20 cellular contexts compared by ENCODE assay signal in genomic region chr14:101405931-101406330, GRCh38.
DNase-seq lines count a peak whose midpoint lies in the region; ATAC-seq, FAIRE-seq and TF ChIP-seq lines count a peak whose summit lies in the region.
"Had no signal": no experiment of that assay in that cellular context is flagged by ENCODE, and none has a peak within 500 bp of the region (broad histone marks: within the 10 kb centered on the region; RNA-seq: fewer than 3 reads in every experiment).

No MANE protein-coding gene starts in this region.

- TF ChIP-seq CTCF in liver (IDR thresholded peaks at IDR 0.05; ENCODE audit: low read depth, low read length, missing input control) (no peak), HepG2 (CRISPR knock-in tag; IDR thresholded peaks at IDR 0.05) (no peak), right lobe of liver (IDR thresholded peaks at IDR 0.05) (no peak)

- H3K36me3 ChIP-seq in liver (ENCODE audit: control insufficient read depth in 4 of 4, insufficient read depth in 3 of 4, low read depth in 1 of 4, low read length in 3 of 4) (no peaks in the 10 kb centered on the region), HepG2 (replicated peaks in 1 of 2; ENCODE audit: control insufficient read depth in 1 of 2, insufficient read depth in 2 of 2, low read length in 2 of 2) (no peaks in the 10 kb centered on the region), right lobe of liver (no peaks in the 10 kb centered on the region), subcutaneous abdominal adipose tissue (ENCODE audit: control insufficient read depth in 5 of 5, insufficient read depth in 5 of 5, low read length in 5 of 5) (no peaks in the 10 kb centered on the region)
- H3K36me3 ChIP-seq: SJCRH30 had no signal

- no peak for FAIRE-seq in HepG2 (lab: Jason Lieb, UNC)
- FAIRE-seq: GM12891, K562 had no signal

- no peak overlapping the region for H3K4me2 ChIP-seq in HepG2 (ENCODE audit: low read depth, low read length)

- H3K9ac ChIP-seq in liver (ENCODE audit: low read depth in 1 of 2, low read length in 2 of 2) (peak overlapping the region in 1 of 2 donors; percentile 41), HepG2 (ENCODE audit: insufficient read depth, low read depth, low read length) (no peak overlapping the region), subcutaneous abdominal adipose tissue (ENCODE audit: low read length in 5 of 5) (peak overlapping the region in 1 of 5 donors; percentile 47)

- POLR2A ChIA-PET in HepG2 (lab: Yijun Ruan, JAX) = no interaction called here

- TF ChIP-seq EP300 in HepG2 (IDR thresholded peaks at IDR 0.05; ENCODE audit: low read depth in 2 of 2, low read length in 2 of 2) (no peak), HepG2 (CRISPR knock-in tag; IDR thresholded peaks at IDR 0.05; ENCODE audit: borderline replicate concordance) (no peak)

- H2AFZ ChIP-seq in HepG2 (ENCODE audit: low read length) = no peak overlapping the region

- TF ChIP-seq RAD21 in liver (IDR thresholded peaks at IDR 0.05) = no peak
- no peak for TF ChIP-seq RAD21 in HepG2 (CRISPR knock-in tag; IDR thresholded peaks at IDR 0.05)

- 74% methylated on average over 6 of the region's 6 CpGs for WGBS in liver
- 8% methylated on average over 3 of the region's 6 CpGs for WGBS in HepG2 (ENCODE audit: low lambda C conversion rate)
- WGBS in right lobe of liver (ENCODE audit: insufficient coverage, low coverage, low lambda C conversion rate, missing lambda C conversion rate) = 66% methylated on average over 6 of the region's 6 CpGs

- CTCF ChIA-PET in HepG2 (lab: Yijun Ruan, JAX; ENCODE audit: low intra/inter-chr PET ratio, low total read pairs) = no interaction called here

- H3K4me3 ChIP-seq in liver (ENCODE audit: low read depth in 1 of 3, low read length in 3 of 3) = peak overlapping the region; percentile 38 to 50 (median 43)
- H3K4me3 ChIP-seq in HepG2 (replicated peaks in 1 of 3; ENCODE audit: insufficient read depth in 1 of 3, low read depth in 2 of 3, low read length in 3 of 3) = no peak overlapping the region
- peak overlapping the region in 2 of 3 donors; percentile 28 to 36 for H3K4me3 ChIP-seq in right lobe of liver
- H3K4me3 ChIP-seq in subcutaneous abdominal adipose tissue (ENCODE audit: low read depth in 1 of 5, low read length in 5 of 5) = peak overlapping the region in 3 of 5 donors; percentile 28 to 37 (median 32)
- H3K4me3 ChIP-seq: K562, SJCRH30 had no signal

- peaks cover 3 to 10% (median 9%) of the 10 kb centered on the region in 4 donors for H3K4me1 ChIP-seq in liver (ENCODE audit: control insufficient read depth in 4 of 4, insufficient read depth in 4 of 4, low read length in 3 of 4)
- H3K4me1 ChIP-seq in HepG2 (ENCODE audit: insufficient read depth, low read length) = 0 out of 2 replicates have a peak, but pooled peaks cover 7% of the 10 kb centered on the region
- peaks cover 0 to 15% (median 7%) of the 10 kb centered on the region in 4 donors for H3K4me1 ChIP-seq in right lobe of liver
- peaks cover 0 to 47% (median 45%) of the 10 kb centered on the region in 5 donors for H3K4me1 ChIP-seq in subcutaneous abdominal adipose tissue (ENCODE audit: control insufficient read depth in 5 of 5, insufficient read depth in 5 of 5, low read length in 5 of 5)
- H3K4me1 ChIP-seq: SJCRH30 had no signal

- H3K79me2 ChIP-seq in HepG2 (ENCODE audit: insufficient read depth, low read length) = no peaks in the 10 kb centered on the region

- no peak for TF ChIP-seq POLR2A in HepG2 (IDR thresholded peaks at IDR 0.05; ENCODE audit: insufficient read depth in 1 of 2, low read depth in 2 of 2, low read length in 2 of 2)
- no peak for TF ChIP-seq POLR2A in right lobe of liver (IDR thresholded peaks at IDR 0.05)

- intact Hi-C loops in HepG2 (cut with micrococcal nuclease; ENCODE audit: unreplicated experiment) (no loop called here), right lobe of liver (cut with DNase I) (loop anchor here (10.0 kb wide), 2 partner anchors 69 to 149 kb away; no protein-coding TSS in a partner anchor)

- no peaks in the 10 kb centered on the region for H4K20me1 ChIP-seq in HepG2 (ENCODE audit: insufficient read depth, low read length)

- in situ Hi-C loops in HepG2 (cut with HindIII; ENCODE audit: extremely low pct_ligation_motif_present, low pct_unique_long_range_greater_than_20kb) = no loop called here

- ATAC-seq in HepG2 (no peak), right lobe of liver (peak; percentile 37 to 51 (median 39)), HG03097 (IDR thresholded peaks at IDR 0.05; ENCODE audit: low FRiP score, unreplicated experiment) (no peak)
- ATAC-seq: K562 had no signal

- H3K27me3 ChIP-seq in liver (ENCODE audit: control insufficient read depth in 4 of 4, insufficient read depth in 4 of 4, low read length in 3 of 4) (no peaks in the 10 kb centered on the region), HepG2 (ENCODE audit: control insufficient read depth in 1 of 2, insufficient read depth in 2 of 2, low read length in 2 of 2) (peaks cover 0 to 48% of the 10 kb centered on the region in 2 experiments; a peak in 3 of 5 replicates), right lobe of liver (no peaks in the 10 kb centered on the region), subcutaneous abdominal adipose tissue (ENCODE audit: control insufficient read depth in 5 of 5, insufficient read depth in 4 of 5, low read length in 5 of 5) (peaks cover 0 to 3% (median 0%) of the 10 kb centered on the region in 5 donors)
- H3K27me3 ChIP-seq: SJCRH30 had no signal

- H3K9me3 ChIP-seq in liver (ENCODE audit: control insufficient read depth in 4 of 4, low read length in 3 of 4) = no peaks in the 10 kb centered on the region
- no peaks in the 10 kb centered on the region for H3K9me3 ChIP-seq in HepG2 (ENCODE audit: low read length)
- no peaks in the 10 kb centered on the region for H3K9me3 ChIP-seq in right lobe of liver
- H3K9me3 ChIP-seq in subcutaneous abdominal adipose tissue (ENCODE audit: control insufficient read depth in 5 of 5, low read length in 5 of 5) = no peaks in the 10 kb centered on the region
- H3K9me3 ChIP-seq: SJCRH30 had no signal

- H3K27ac ChIP-seq in liver (ENCODE audit: low read depth in 1 of 2, low read length in 2 of 2) (peak overlapping the region; percentile 80 to 90), HepG2 (ENCODE audit: extremely low read length, insufficient read depth, low read length) (no peak overlapping the region), right lobe of liver (peak overlapping the region; percentile 34 to 85 (median 65)), subcutaneous abdominal adipose tissue (ENCODE audit: low read depth, low read length) (peak overlapping the region; percentile 76)
- H3K27ac ChIP-seq: 22Rv1, SJCRH30 had no signal

- DNase-seq in HepG2 (ENCODE audit: low spot score) (no peak), right lobe of liver (no peak), T1000 (lab: John Stamatoyannopoulos, UW) (no peak), iPS-NIHi7 (ENCODE audit: extremely low spot score) (no peak), Kasumi-1 (lab: John Stamatoyannopoulos, UW) (no peak)
- DNase-seq: ACHN, DMS79 treated with DMSO at 0.1 percent for 48 hours, GF-D8, NCI-H1105, NCI-H1436 treated with DMSO at 0.1 percent for 48 hours, NCI-H187 treated with DMSO at 0.1 percent for 48 hours, NCI-H524, NCI-H748 treated with DMSO at 0.1 percent for 48 hours, SJCRH30 had no signal

- BruUV-seq in HepG2 (replicated peaks; lab: Mats Ljungman, UMichigan) = no TSS peak

TF ChIP-seq in liver, 16 proteins besides CTCF, POLR2A, EP300 and RAD21 (continues in another document):
- TF ChIP-seq ATF3 (IDR thresholded peaks at IDR 0.05) (no peak), YY1 (IDR thresholded peaks at IDR 0.05) (no peak), HNF4G (IDR thresholded peaks at IDR 0.05) (no peak), NR2F2 (IDR thresholded peaks at IDR 0.05) (no peak), SP1 (IDR thresholded peaks at IDR 0.05) (no peak), GABPA (IDR thresholded peaks at IDR 0.05 in 1 of 2, conservative IDR thresholded peaks at IDR 0.05 in 1 of 2) (no peak), FOXA1 (IDR thresholded peaks at IDR 0.05) (no peak), HNF4A (conservative IDR thresholded peaks at IDR 0.05) (no peak), JUND (IDR thresholded peaks at IDR 0.05) (no peak), TAF1 (conservative IDR thresholded peaks at IDR 0.05) (no peak), MAX (IDR thresholded peaks at IDR 0.05) (no peak), FOXA2 (IDR thresholded peaks at IDR 0.05) (no peak)

TF ChIP-seq in HepG2, 621 proteins besides CTCF, POLR2A, EP300 and RAD21:
- no peak for TF ChIP-seq ZNF614 (CRISPR knock-in tag; IDR thresholded peaks at IDR 0.05; ENCODE audit: borderline replicate concordance)

Comparison
In these comparisons a context has a peak if more than half of its experiments do, and no peak if none do; other contexts are left out.
1. H3K4me3 ChIP-seq: peak in liver (3 of 3), right lobe of liver (2 of 3) and subcutaneous abdominal adipose tissue (3 of 5); none in HepG2 (0 of 3).
2. ATAC-seq: peak in right lobe of liver (4 of 4); none in HepG2 (single experiment) and HG03097 (single experiment).